Comparison of ENCODE assay signal across 14 cellular contexts in genomic region chr17:21001111-21001812, GRCh38. TPM values are rescaled to one million over a fixed set of nuclear protein-coding genes. Genes with fewer than 3 reads are reported as not detected.
DNase-seq lines count a peak whose midpoint lies in the region; ATAC-seq and TF ChIP-seq lines count a peak whose summit lies in the region.
"Had no signal": no experiment of that assay in that cellular context is flagged by ENCODE, and none has a peak within 500 bp of the region (broad histone marks: within the 10 kb centered on the region; RNA-seq: fewer than 3 reads in every experiment).

No MANE protein-coding gene starts in this region.

- intact Hi-C loops in IMR-90 (cut with micrococcal nuclease) (no loop called here), ascending aorta (cut with DNase I) (no loop called here)

- H2AK5ac ChIP-seq in IMR-90 (ENCODE audit: low read depth, low read length): no peak overlapping the region

- CTCF ChIA-PET in IMR-90 (lab: Yijun Ruan, JAX): no interaction called here

- H4K8ac ChIP-seq in IMR-90 (ENCODE audit: low read depth in 2 of 2, low read length in 2 of 2): no peak overlapping the region

- no peak overlapping the region for H3K14ac ChIP-seq in IMR-90 (replicated peaks; ENCODE audit: low read depth, low read length)

- no peak overlapping the region for H2BK15ac ChIP-seq in IMR-90 (ENCODE audit: low read depth, low read length)

- H3K4me1 ChIP-seq in IMR-90 (ENCODE audit: control insufficient read depth, insufficient read depth, low read length) (peaks cover 5% of the 10 kb centered on the region; the same call in 1 of the 2 replicates), ascending aorta (peaks cover 0 to 14% of the 10 kb centered on the region in 2 donors)

- no peak overlapping the region for H3K4ac ChIP-seq in IMR-90 (ENCODE audit: low read depth, low read length)

- H3K4me1 Mint-ChIP-seq in nephron progenitor cell: peaks cover 28% of the 10 kb centered on the region

- H3K27me3 ChIP-seq in IMR-90 (ENCODE audit: control insufficient read depth, insufficient read depth, low read length) (no peaks in the 10 kb centered on the region), ascending aorta (no peaks in the 10 kb centered on the region)

- dilution Hi-C loops in IMR-90 (cut with HindIII; ENCODE audit: low sequenced_read_pairs, unreplicated experiment): no loop called here

- no peak overlapping the region for H4K91ac ChIP-seq in IMR-90 (ENCODE audit: insufficient read depth, low read depth, low read length)

- H3K4me2 ChIP-seq in IMR-90 (ENCODE audit: low read depth, low read length): no peak overlapping the region

- TF ChIP-seq CTCF in C4-2B (conservative IDR thresholded peaks at IDR 0.05) (no peak), IMR-90 (conservative IDR thresholded peaks at IDR 0.05; ENCODE audit: low read depth, low read length) (no peak), nephron progenitor cell (IDR thresholded peaks at IDR 0.05) (no peak), ascending aorta (IDR thresholded peaks at IDR 0.05) (no peak)

- no peak overlapping the region for H3K4me3 Mint-ChIP-seq in nephron progenitor cell

- peaks cover 94% of the 10 kb centered on the region for H4K20me1 ChIP-seq in IMR-90 (ENCODE audit: insufficient read depth, low read length)

- H3K9me1 ChIP-seq in IMR-90 (ENCODE audit: insufficient read depth, low read length): peaks cover 29% of the 10 kb centered on the region

- H3K79me1 ChIP-seq in IMR-90 (ENCODE audit: low read depth in 1 of 2, low read length in 2 of 2): peaks cover 25 to 78% of the 10 kb centered on the region in 2 experiments

- no peak overlapping the region for H2AFZ ChIP-seq in IMR-90 (replicated peaks; ENCODE audit: low read length, poor library complexity)

- H4K5ac ChIP-seq in IMR-90 (ENCODE audit: low read depth, low read length): no peak overlapping the region

- DNase-seq in IMR-90 (no peak), nephron progenitor cell (no peak), ascending aorta (ENCODE audit: low spot score in 2 of 2) (no peak), NCI-H2196 (lab: John Stamatoyannopoulos, UW; ENCODE audit: unreplicated experiment) (no peak)
- DNase-seq: activated effector memory CD4-positive, alpha-beta T cell treated with Interleukin-2 at 50 U/mL for 16 hours; DMS79; MM.1S; NCI-H82; T1000 had no signal

- POLR2A ChIA-PET in IMR-90 (lab: Charles Lee; ENCODE audit: unreplicated experiment): no interaction called here

- in situ Hi-C loops in IMR-90 (cut with MboI; ENCODE audit: low sequenced_read_pairs): no loop called here

- H3K27me3 Mint-ChIP-seq in nephron progenitor cell (ENCODE audit: low read depth, poor library complexity): no peaks in the 10 kb centered on the region

- no peak overlapping the region for H3K18ac ChIP-seq in IMR-90 (ENCODE audit: low read depth, low read length)

- H3K9me3 Mint-ChIP-seq in nephron progenitor cell: no peaks in the 10 kb centered on the region

- H3K9ac ChIP-seq in IMR-90 (ENCODE audit: low read depth, low read length): no peak overlapping the region

- H3K4me3 ChIP-seq in IMR-90 (ENCODE audit: insufficient read depth, low read depth, low read length): no peak overlapping the region
- no peak overlapping the region for H3K4me3 ChIP-seq in ascending aorta
- H3K4me3 ChIP-seq: skin epidermis had no signal

- no peak overlapping the region for H2AK9ac ChIP-seq in IMR-90 (replicated peaks; ENCODE audit: low read depth, low read length, poor library complexity)

- no peak overlapping the region for H2BK20ac ChIP-seq in IMR-90 (ENCODE audit: low read depth, low read length)

- peak overlapping the region; percentile 64 for H3K27ac ChIP-seq in C4-2B
- no peak overlapping the region for H3K27ac ChIP-seq in IMR-90 (ENCODE audit: insufficient read depth, low read length)
- peak overlapping the region; percentile 62 for H3K27ac ChIP-seq in cingulate gyrus (ENCODE audit: low read depth, low read length)
- H3K27ac ChIP-seq in ascending aorta: no peak overlapping the region

- TF ChIP-seq POLR2A in IMR-90 (IDR thresholded peaks at IDR 0.05; ENCODE audit: low read depth, low read length): no peak

- no peaks in the 10 kb centered on the region for H3K9me3 ChIP-seq in IMR-90 (ENCODE audit: control insufficient read depth, insufficient read depth, low read length)
- no peaks in the 10 kb centered on the region for H3K9me3 ChIP-seq in ascending aorta

- H2BK120ac ChIP-seq in IMR-90 (ENCODE audit: low read depth, low read length): no peak overlapping the region

- BruUV-seq in IMR-90 (replicated peaks; lab: Mats Ljungman, UMichigan): no TSS peak

- H3K36me3 ChIP-seq in IMR-90 (ENCODE audit: control insufficient read depth, insufficient read depth, low read length) (peaks cover 75% of the 10 kb centered on the region), ascending aorta (peaks cover 48 to 63% of the 10 kb centered on the region in 2 donors)

- no peak overlapping the region for H2BK5ac ChIP-seq in IMR-90 (ENCODE audit: low read depth, low read length, poor library complexity, severe bottlenecking)

- H3K56ac ChIP-seq in IMR-90 (ENCODE audit: extremely low read depth, insufficient read depth, low read length): no peak overlapping the region

- no peak overlapping the region for H3K23ac ChIP-seq in IMR-90 (ENCODE audit: low read depth, low read length)

- peaks cover 45% of the 10 kb centered on the region for H3K36me3 Mint-ChIP-seq in nephron progenitor cell (ENCODE audit: low read depth)

- peak overlapping the region; percentile 98 for H3K27ac Mint-ChIP-seq in nephron progenitor cell

- WGBS in IMR-90 (ENCODE audit: extremely low coverage in 2 of 2, insufficient read length in 1 of 2), 2 experiments: 83% methylated on average over 1 of the region's 7 CpGs; no CpG with 5 or more reads in 1 of the 2 experiments

- ATAC-seq in IMR-90 (ENCODE audit: low read depth): 0 out of 2 replicates have a peak, but pooled peaks have one; percentile 3
- no peak for ATAC-seq in GM21447 (IDR thresholded peaks at IDR 0.05; ENCODE audit: unreplicated experiment)
- no peak for ATAC-seq in GM18868 (IDR thresholded peaks at IDR 0.05; ENCODE audit: unreplicated experiment)

- TF ChIP-seq RAD21 in IMR-90 (IDR thresholded peaks at IDR 0.05; ENCODE audit: low read length): no peak

TF ChIP-seq in IMR-90, 13 proteins besides CTCF, POLR2A, EP300 and RAD21:
- no peak for TF ChIP-seq BHLHE40 (IDR thresholded peaks at IDR 0.05; ENCODE audit: low read depth, low read length)
- TF ChIP-seq USF2 (IDR thresholded peaks at IDR 0.05; ENCODE audit: low read depth, low read length): no peak
- TF ChIP-seq MAZ (IDR thresholded peaks at IDR 0.05; ENCODE audit: borderline replicate concordance, low read depth, low read length): no peak
- no peak for TF ChIP-seq MXI1 (IDR thresholded peaks at IDR 0.05; ENCODE audit: borderline replicate concordance, low read depth, low read length)
- no peak for TF ChIP-seq NFE2L2 (IDR thresholded peaks at IDR 0.05; ENCODE audit: low read depth, low read length)
- no peak for TF ChIP-seq MAFK (IDR thresholded peaks at IDR 0.05; ENCODE audit: low read depth, low read length)
- no peak for TF ChIP-seq ELK1 (IDR thresholded peaks at IDR 0.05; ENCODE audit: borderline replicate concordance, low read depth, low read length)
- no peak for TF ChIP-seq SMC3 (IDR thresholded peaks at IDR 0.05; ENCODE audit: low read depth, low read length)
- TF ChIP-seq FOS (IDR thresholded peaks at IDR 0.05; ENCODE audit: low read depth, low read length): no peak
- no peak for TF ChIP-seq RFX5 (IDR thresholded peaks at IDR 0.05; ENCODE audit: low read depth, low read length)
- no peak for TF ChIP-seq CEBPB (IDR thresholded peaks at IDR 0.05; ENCODE audit: low read depth, low read length)
- no peak for TF ChIP-seq RCOR1 (IDR thresholded peaks at IDR 0.05; ENCODE audit: insufficient replicate concordance, low read length)
- TF ChIP-seq CHD1 (IDR thresholded peaks at IDR 0.05; ENCODE audit: low read depth, low read length): no peak

RNA-seq across cellular contexts. Expression of gene USP22, which starts 41.5 kb away (rescaled TPM):
- 250 and 319 TPM in 2 replicates for total RNA-seq in IMR-90 (2012; rRNA removed)
- polyA plus RNA-seq in IMR-90 (2012; rRNA removed): 161 and 173 TPM in 2 replicates
- 91.3 and 126 TPM in 2 replicates for polyA plus RNA-seq in IMR-90 (2012; cell fraction: cytosol; rRNA removed)
- 154 and 168 TPM in 2 replicates for polyA plus RNA-seq in IMR-90 (2012; cell fraction: nucleus; rRNA removed; ENCODE audit: low replicate concordance)
- 170 TPM for total RNA-seq in ascending aorta

Comparison
In these comparisons a context has a peak if more than half of its experiments do, and no peak if none do; other contexts are left out.
1. H3K27ac ChIP-seq: peak in C4-2B (single experiment) and cingulate gyrus (single experiment); none in IMR-90 (single experiment) and ascending aorta (0 of 2).